14 cellular contexts compared by ENCODE assay signal in genomic region chr15:43998607-43999006, GRCh38.
DNase-seq lines count a peak whose midpoint lies in the region; ATAC-seq, FAIRE-seq and TF ChIP-seq lines count a peak whose summit lies in the region.
"Had no signal": no experiment of that assay in that cellular context is flagged by ENCODE, and none has a peak within 500 bp of the region (broad histone marks: within the 10 kb centered on the region; RNA-seq: fewer than 3 reads in every experiment).

No MANE protein-coding gene starts in this region.

- H2BK5ac ChIP-seq in H1 (ENCODE audit: low read depth, low read length), result no peak overlapping the region

- H3K27ac Mint-ChIP-seq in activated naive CD8-positive, alpha-beta T cell treated with anti-CD3 and anti-CD28 coated beads for 36 hours, result no peak overlapping the region
- no peak overlapping the region for H3K27ac Mint-ChIP-seq in activated CD4-positive, alpha-beta T cell treated with anti-CD3 and anti-CD28 coated beads for 36 hours
- H3K27ac Mint-ChIP-seq: endodermal cell; stimulated activated effector memory CD8-positive, alpha-beta T cell treated with anti-CD3 and anti-CD28 coated beads, Interleukin-12 subunit alpha, Interleukin-12 subunit beta, amount 100 ng/mL, for 72 hours had no signal

- no peaks in the 10 kb centered on the region for H3K79me1 ChIP-seq in H1 (ENCODE audit: low read depth, low read length)

- H3K9ac ChIP-seq in H1 (replicated peaks in 1 of 4; ENCODE audit: extremely low read depth in 1 of 4, low read depth in 3 of 4, low read length in 3 of 4), result no peak overlapping the region
- H3K9ac ChIP-seq in kidney (ENCODE audit: low read length in 2 of 2), result no peak overlapping the region

- no peak overlapping the region for H2AK5ac ChIP-seq in H1 (ENCODE audit: low read depth, low read length)

- FAIRE-seq in H1 (lab: Jason Lieb, UNC) (no peak), kidney (lab: Jason Lieb, UNC) (no peak)
- FAIRE-seq: GM18507 had no signal

- intact Hi-C loops in activated CD4-positive, alpha-beta T cell treated with anti-CD3 and anti-CD28 coated beads for 36 hours (cut with DNase I, micrococcal nuclease), result no loop called here
- intact Hi-C loops in kidney (cut with DNase I), result no loop called here

- H3K9me3 ChIP-seq in H1 (ENCODE audit: insufficient read depth in 2 of 2, low read depth in 1 of 2, low read length in 1 of 2) (no peaks in the 10 kb centered on the region), kidney (ENCODE audit: control insufficient read depth in 1 of 2, low read length in 2 of 2) (no peaks in the 10 kb centered on the region)

- H3K36me3 Mint-ChIP-seq in activated naive CD8-positive, alpha-beta T cell treated with anti-CD3 and anti-CD28 coated beads for 36 hours, result no peaks in the 10 kb centered on the region
- H3K36me3 Mint-ChIP-seq in activated CD4-positive, alpha-beta T cell treated with anti-CD3 and anti-CD28 coated beads for 36 hours (ENCODE audit: low read depth), result no peaks in the 10 kb centered on the region
- H3K36me3 Mint-ChIP-seq: stimulated activated effector memory CD8-positive, alpha-beta T cell treated with anti-CD3 and anti-CD28 coated beads, Interleukin-12 subunit alpha, Interleukin-12 subunit beta, amount 100 ng/mL, for 72 hours had no signal

- H3K4me2 ChIP-seq in H1 (ENCODE audit: insufficient read depth in 1 of 2, low read depth in 2 of 2, low read length in 2 of 2), result no peak overlapping the region

- H2BK20ac ChIP-seq in H1 (ENCODE audit: low read length), result no peak overlapping the region

- POLR2A ChIA-PET in H1 (lab: Charles Lee; ENCODE audit: partially characterized antibody), result no interaction called here
- POLR2A ChIA-PET in activated CD4-positive, alpha-beta T cell treated with anti-CD3 and anti-CD28 coated beads for 36 hours (lab: Charles Lee), result no interaction called here

- H3K23ac ChIP-seq in H1 (ENCODE audit: insufficient read length), result no peak overlapping the region

- H3K4ac ChIP-seq in H1 (replicated peaks; ENCODE audit: insufficient read length, low read depth, low read length), result no peak overlapping the region

- peaks cover 0 to 4% (median 0%) of the 10 kb centered on the region in 4 experiments; a peak in 1 of 7 replicates for H3K4me1 ChIP-seq in H1 (replicated peaks in 1 of 4; ENCODE audit: control insufficient read depth in 3 of 4, insufficient read depth in 4 of 4, low read length in 3 of 4)
- no peaks in the 10 kb centered on the region for H3K4me1 ChIP-seq in kidney (ENCODE audit: control insufficient read depth in 1 of 2, insufficient read depth in 1 of 2, low read depth in 1 of 2, low read length in 2 of 2)

- TF ChIP-seq POLR2A in H1 (IDR thresholded peaks at IDR 0.05; ENCODE audit: control extremely low read depth in 1 of 2, low read depth in 2 of 2, low read length in 2 of 2), result no peak

- H3K9me3 Mint-ChIP-seq in activated naive CD8-positive, alpha-beta T cell treated with anti-CD3 and anti-CD28 coated beads for 36 hours, result no peaks in the 10 kb centered on the region
- no peaks in the 10 kb centered on the region for H3K9me3 Mint-ChIP-seq in activated CD4-positive, alpha-beta T cell treated with anti-CD3 and anti-CD28 coated beads for 36 hours (ENCODE audit: low read depth)
- H3K9me3 Mint-ChIP-seq: endodermal cell; stimulated activated effector memory CD8-positive, alpha-beta T cell treated with anti-CD3 and anti-CD28 coated beads, Interleukin-12 subunit alpha, Interleukin-12 subunit beta, amount 100 ng/mL, for 72 hours had no signal

- H3K56ac ChIP-seq in H1 (replicated peaks; ENCODE audit: insufficient read length, low read depth, low read length), result no peak overlapping the region

- ATAC-seq in activated CD4-positive, alpha-beta T cell treated with anti-CD3 and anti-CD28 coated beads for 36 hours, result no peak
- ATAC-seq: stimulated activated effector memory CD8-positive, alpha-beta T cell treated with anti-CD3 and anti-CD28 coated beads, Interleukin-12 subunit alpha, Interleukin-12 subunit beta, amount 100 ng/mL, for 72 hours had no signal

- H4K5ac ChIP-seq in H1 (ENCODE audit: insufficient read length, low read depth, low read length), result no peak overlapping the region

- H3K23me2 ChIP-seq in H1 (ENCODE audit: low read depth, low read length), result no peaks in the 10 kb centered on the region

- no peak overlapping the region for H3K14ac ChIP-seq in H1 (ENCODE audit: insufficient read length)

- no peak overlapping the region for H3K4me3 ChIP-seq in H1 (ENCODE audit: extremely low read depth in 1 of 4, insufficient read depth in 2 of 4, low read depth in 3 of 4, low read length in 4 of 4)
- H3K4me3 ChIP-seq in kidney (ENCODE audit: low read length in 2 of 2), result no peak overlapping the region

- H2BK120ac ChIP-seq in H1 (replicated peaks; ENCODE audit: low read depth, low read length), result no peak overlapping the region

- no peak overlapping the region for H3K18ac ChIP-seq in H1 (ENCODE audit: extremely low read depth, low read length)

- H3K27ac ChIP-seq in H1 (ENCODE audit: low read depth, low read length) (no peak overlapping the region), substantia nigra (ENCODE audit: low read depth, low read length, poor library complexity, severe bottlenecking) (peak overlapping the region; percentile 52), kidney (ENCODE audit: low read depth in 2 of 2, low read length in 2 of 2) (no peak overlapping the region)

- H3K27me3 Mint-ChIP-seq in activated naive CD8-positive, alpha-beta T cell treated with anti-CD3 and anti-CD28 coated beads for 36 hours, result peaks cover 20% of the 10 kb centered on the region
- no peaks in the 10 kb centered on the region for H3K27me3 Mint-ChIP-seq in activated CD4-positive, alpha-beta T cell treated with anti-CD3 and anti-CD28 coated beads for 36 hours

- no peaks in the 10 kb centered on the region for H3K36me3 ChIP-seq in H1 (ENCODE audit: control insufficient read depth in 2 of 4, insufficient read depth in 4 of 4, low read length in 3 of 4)
- H3K36me3 ChIP-seq in kidney (ENCODE audit: control insufficient read depth in 1 of 2, insufficient read depth in 2 of 2, low read length in 2 of 2), result no peaks in the 10 kb centered on the region

- CTCF ChIA-PET in H1 (lab: Charles Lee; ENCODE audit: partially characterized antibody), result interaction anchor here (0.6 kb wide), 1 partner anchor 46 kb away, joined by 3 read pairs; no protein-coding TSS in a partner anchor
- CTCF ChIA-PET in activated CD4-positive, alpha-beta T cell treated with anti-CD3 and anti-CD28 coated beads for 36 hours (lab: Charles Lee), result no interaction called here

- no peaks in the 10 kb centered on the region for H4K20me1 ChIP-seq in H1 (replicated peaks in 1 of 2; ENCODE audit: control insufficient read depth in 1 of 2, insufficient read depth in 2 of 2, low read length in 2 of 2)

- H3K4me1 Mint-ChIP-seq in activated naive CD8-positive, alpha-beta T cell treated with anti-CD3 and anti-CD28 coated beads for 36 hours, result no peaks in the 10 kb centered on the region
- H3K4me1 Mint-ChIP-seq in activated CD4-positive, alpha-beta T cell treated with anti-CD3 and anti-CD28 coated beads for 36 hours, result no peaks in the 10 kb centered on the region
- H3K4me1 Mint-ChIP-seq: stimulated activated effector memory CD8-positive, alpha-beta T cell treated with anti-CD3 and anti-CD28 coated beads, Interleukin-12 subunit alpha, Interleukin-12 subunit beta, amount 100 ng/mL, for 72 hours had no signal

- no peak for TF ChIP-seq RAD21 in H1 (IDR thresholded peaks at IDR 0.05 in 1 of 2, conservative IDR thresholded peaks at IDR 0.05 in 1 of 2; ENCODE audit: low read depth in 2 of 2, low read length in 2 of 2)

- no peak overlapping the region for H4K8ac ChIP-seq in H1 (ENCODE audit: extremely low read depth, insufficient read depth, low read length)

- no peak for TF ChIP-seq EP300 in H1 (IDR thresholded peaks at IDR 0.05; ENCODE audit: borderline replicate concordance in 1 of 2, low read depth in 2 of 2, low read length in 2 of 2)

- no peak overlapping the region for H2BK12ac ChIP-seq in H1 (ENCODE audit: low read depth, low read length)

- no peak overlapping the region for H4K91ac ChIP-seq in H1 (replicated peaks; ENCODE audit: insufficient read length, low read length)

- no peaks in the 10 kb centered on the region for H3K79me2 ChIP-seq in H1 (ENCODE audit: control insufficient read depth in 1 of 2, insufficient read depth in 2 of 2, low read length in 2 of 2)

- peak; percentile 73 for DNase-seq in NCI-H226
- no peak for DNase-seq in H1 (ENCODE audit: low read depth in 1 of 2, low spot score in 2 of 2)
- DNase-seq in kidney glomerular epithelial cell (lab: John Stamatoyannopoulos, UW), result peak; percentile 66
- DNase-seq in substantia nigra (lab: John Stamatoyannopoulos, UW), result peak in 8 of 49 donors; percentile 3 to 29 (median 18)
- no peak for DNase-seq in activated naive CD8-positive, alpha-beta T cell treated with anti-CD3 and anti-CD28 coated beads for 36 hours
- DNase-seq in NCI-H748 (lab: John Stamatoyannopoulos, UW; ENCODE audit: unreplicated experiment), result no peak
- DNase-seq in activated CD4-positive, alpha-beta T cell treated with anti-CD3 and anti-CD28 coated beads for 36 hours, result no peak
- DNase-seq in kidney, result no peak
- DNase-seq: activated CD4-positive, alpha-beta T cell treated with anti-CD3 and anti-CD28 coated beads for 48 hours; DMS79 treated with DMSO at 0.1 percent for 48 hours; endodermal cell; mammary epithelial cell had no signal

- H2BK15ac ChIP-seq in H1 (ENCODE audit: low read length), result no peak overlapping the region

- no peaks in the 10 kb centered on the region for H3K27me3 ChIP-seq in H1 (replicated peaks in 1 of 4; ENCODE audit: control insufficient read depth in 3 of 4, extremely low read depth in 1 of 4, insufficient read depth in 3 of 4, low read length in 3 of 4)

- 87% methylated on average over 4 of the region's 4 CpGs; no CpG with 5 or more reads in 1 of the 2 experiments for WGBS in H1 (ENCODE audit: extremely low coverage in 1 of 2, insufficient coverage in 1 of 2, insufficient read length in 1 of 2, insufficient replicate concordance in 2 of 2, low coverage in 1 of 2, low lambda C conversion rate in 2 of 2, missing lambda C conversion rate in 1 of 2), 2 experiments

- H2AFZ ChIP-seq in H1 (ENCODE audit: low read length), result no peak overlapping the region

- no peak for TF ChIP-seq CTCF in H1 (IDR thresholded peaks at IDR 0.05; ENCODE audit: control extremely low read depth in 1 of 3, insufficient read depth in 1 of 3, low read depth in 1 of 3, low read length in 3 of 3)
- TF ChIP-seq CTCF in kidney (IDR thresholded peaks at IDR 0.05; ENCODE audit: borderline replicate concordance, extremely low read depth, insufficient read depth), result no peak

- H3K4me3 Mint-ChIP-seq in activated naive CD8-positive, alpha-beta T cell treated with anti-CD3 and anti-CD28 coated beads for 36 hours, result no peak overlapping the region
- no peak overlapping the region for H3K4me3 Mint-ChIP-seq in activated CD4-positive, alpha-beta T cell treated with anti-CD3 and anti-CD28 coated beads for 36 hours
- H3K4me3 Mint-ChIP-seq: endodermal cell; stimulated activated effector memory CD8-positive, alpha-beta T cell treated with anti-CD3 and anti-CD28 coated beads, Interleukin-12 subunit alpha, Interleukin-12 subunit beta, amount 100 ng/mL, for 72 hours had no signal

TF ChIP-seq in H1, 55 proteins besides CTCF, POLR2A, EP300 and RAD21 (continues in another document):
- no peak for TF ChIP-seq HDAC2 (IDR thresholded peaks at IDR 0.05; ENCODE audit: borderline replicate concordance in 1 of 2, low read depth in 2 of 2, low read length in 2 of 2)
- TF ChIP-seq TBP (IDR thresholded peaks at IDR 0.05; ENCODE audit: low read depth, low read length), result no peak

Comparison
In these comparisons a context has a peak if more than half of its experiments do, and no peak if none do; other contexts are left out.
1. DNase-seq: peak in NCI-H226 (single experiment) and kidney glomerular epithelial cell (single experiment); none in H1 (0 of 2), activated naive CD8-positive, alpha-beta T cell treated with anti-CD3 and anti-CD28 coated beads for 36 hours (single experiment), NCI-H748 (single experiment), activated CD4-positive, alpha-beta T cell treated with anti-CD3 and anti-CD28 coated beads for 36 hours (single experiment) and kidney (single experiment).